Comparison of ENCODE assay signal across 21 cellular contexts in genomic region chr1:199054706-199055105, GRCh38.
"Had no signal": no experiment of that assay in that cellular context is flagged by ENCODE, and none has a peak within 500 bp of the region (broad histone marks: within the 10 kb centered on the region; RNA-seq: fewer than 3 reads in every experiment).

No MANE protein-coding gene starts in this region.

- H3K27me3 Mint-ChIP-seq: activated CD4-positive, alpha-beta memory T cell treated with anti-CD3 and anti-CD28 coated beads, Interleukin-2, amount 10 ng/mL, durations not matched to agents 7 days and 5 days; activated CD4-positive, alpha-beta T cell treated with anti-CD3 and anti-CD28 coated beads, Interleukin-2, amount 10 ng/mL, durations not matched to agents 24 days and 14 days; brain; memory B cell; natural killer cell treated with Interleukin-12 subunit alpha and Interleukin-12 subunit beta and Interleukin-15 and Interleukin-18, amount 100 ng/mL, for 72 hours; type B pancreatic cell had no signal

- H3K4me3 ChIP-seq: thoracic aorta had no signal

- H3K9ac ChIP-seq: parathyroid adenoma had no signal

- H3K27ac ChIP-seq: epithelial cell of prostate, neutrophil, parathyroid adenoma, thoracic aorta had no signal

- H3K4me3 Mint-ChIP-seq: activated CD4-positive, alpha-beta memory T cell treated with anti-CD3 and anti-CD28 coated beads, Interleukin-2, amount 10 ng/mL, durations not matched to agents 7 days and 5 days; activated CD4-positive, alpha-beta T cell treated with anti-CD3 and anti-CD28 coated beads, Interleukin-2, amount 10 ng/mL, durations not matched to agents 24 days and 14 days; activated naive CD4-positive, alpha-beta T cell treated with anti-CD3 and anti-CD28 coated beads, Interleukin-2, amount 10 ng/mL, durations not matched to agents 7 days and 5 days; activated T-cell treated with anti-CD3 and anti-CD28 coated beads, Interleukin-2, amount 50 U/mL, for 72 hours; brain; effector memory CD8-positive, alpha-beta T cell; memory B cell; natural killer cell treated with Interleukin-12 subunit alpha and Interleukin-12 subunit beta and Interleukin-15 and Interleukin-18, amount 100 ng/mL, for 72 hours; T-helper 1 cell treated with Interleukin-12 subunit alpha and Interleukin-12 subunit beta and Interleukin-4 antibody, amounts not matched to agents 30 μg/mL and 1 μg/mL, for 36 hours; type B pancreatic cell had no signal

- H3K27ac Mint-ChIP-seq: activated CD4-positive, alpha-beta memory T cell treated with anti-CD3 and anti-CD28 coated beads, Interleukin-2, amount 10 ng/mL, durations not matched to agents 7 days and 5 days; activated CD4-positive, alpha-beta T cell treated with anti-CD3 and anti-CD28 coated beads, Interleukin-2, amount 10 ng/mL, durations not matched to agents 24 days and 14 days; activated naive CD4-positive, alpha-beta T cell treated with anti-CD3 and anti-CD28 coated beads, Interleukin-2, amount 10 ng/mL, durations not matched to agents 7 days and 5 days; activated T-cell treated with anti-CD3 and anti-CD28 coated beads, Interleukin-2, amount 50 U/mL, for 72 hours; effector memory CD8-positive, alpha-beta T cell; memory B cell; natural killer cell treated with Interleukin-12 subunit alpha and Interleukin-12 subunit beta and Interleukin-15 and Interleukin-18, amount 100 ng/mL, for 72 hours; T-helper 1 cell treated with Interleukin-12 subunit alpha and Interleukin-12 subunit beta and Interleukin-4 antibody, amounts not matched to agents 30 μg/mL and 1 μg/mL, for 36 hours; type B pancreatic cell had no signal

- H3K79me2 ChIP-seq: parathyroid adenoma had no signal

- FAIRE-seq: colon, keratinocyte had no signal

- H3K27me3 ChIP-seq: neutrophil had no signal

- H3K4me1 ChIP-seq: parathyroid adenoma had no signal

- H3K36me3 ChIP-seq: neutrophil, thoracic aorta had no signal

- H3K36me3 Mint-ChIP-seq: brain, memory B cell, type B pancreatic cell had no signal

- H3K4me1 Mint-ChIP-seq: activated CD4-positive, alpha-beta memory T cell treated with anti-CD3 and anti-CD28 coated beads, Interleukin-2, amount 10 ng/mL, durations not matched to agents 7 days and 5 days; activated naive CD4-positive, alpha-beta T cell treated with anti-CD3 and anti-CD28 coated beads, Interleukin-2, amount 10 ng/mL, durations not matched to agents 7 days and 5 days; memory B cell had no signal

- DNase-seq: activated CD4-positive, alpha-beta memory T cell treated with anti-CD3 and anti-CD28 coated beads, Interleukin-2, amount 10 ng/mL, durations not matched to agents 7 days and 5 days; activated CD4-positive, alpha-beta T cell treated with anti-CD3 and anti-CD28 coated beads, Interleukin-2, amount 10 ng/mL, durations not matched to agents 24 days and 14 days; activated effector memory CD4-positive, alpha-beta T cell treated with anti-CD3 and anti-CD28 coated beads, Interleukin-2, amount 50 U/mL, for 16 hours; activated naive CD4-positive, alpha-beta T cell treated with anti-CD3 and anti-CD28 coated beads, Interleukin-2, amount 10 ng/mL, durations not matched to agents 7 days and 5 days; activated T-cell treated with anti-CD3 and anti-CD28 coated beads, Interleukin-2, amount 50 U/mL, for 72 hours; effector memory CD8-positive, alpha-beta T cell; left colon; right cardiac atrium; stimulated activated CD4-positive, alpha-beta T cell treated with anti-CD3 and anti-CD28 coated beads, Interleukin-4, amount 100 ng/mL, for 24 hours; stimulated activated naive CD4-positive, alpha-beta T cell treated with Interleukin-2 at 50 U/mL for 16 hours had no signal

- H2AFZ ChIP-seq: parathyroid adenoma had no signal

- H3K9me3 ChIP-seq: neutrophil, thoracic aorta had no signal
